ENCODE assay signal across 8 cellular contexts in the genomic region with DNA sequence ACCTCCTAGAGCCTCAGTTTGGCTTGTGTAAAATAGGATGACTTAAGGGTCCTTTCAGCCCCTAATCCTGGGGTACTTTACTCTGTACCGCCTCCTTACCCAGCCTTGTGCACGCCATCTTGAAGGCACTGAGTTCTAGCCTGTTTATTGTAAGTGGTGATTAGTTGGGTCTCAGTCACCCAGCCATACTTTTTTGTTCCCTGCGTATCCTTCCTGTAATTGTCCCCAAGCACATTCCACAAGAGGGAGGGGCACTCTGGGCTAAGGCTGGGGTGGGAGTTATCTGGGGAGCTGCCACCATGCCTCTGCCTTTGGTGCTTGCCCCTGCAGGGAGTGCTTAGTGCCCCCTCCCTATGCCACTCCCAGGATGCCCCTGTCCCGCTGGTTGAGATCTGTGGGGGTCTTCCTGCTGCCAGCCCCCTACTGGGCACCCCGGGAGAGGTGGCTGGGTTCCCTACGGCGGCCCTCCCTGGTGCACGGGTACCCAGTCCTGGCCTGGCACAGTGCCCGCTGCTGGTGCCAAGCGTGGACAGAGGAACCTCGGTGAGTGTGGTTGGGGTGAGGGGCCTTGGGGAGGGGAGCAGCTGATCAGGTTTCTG. TPM values are rescaled to one million over a fixed set of nuclear protein-coding genes. Genes with fewer than 3 reads are reported as not detected.
DNase-seq lines count a peak whose midpoint lies in the region; ATAC-seq and TF ChIP-seq lines count a peak whose summit lies in the region.

No MANE protein-coding gene starts in this region.

- H3K27me3 Mint-ChIP-seq in endothelial cell (ENCODE audit: unreplicated experiment) (peaks cover 32% of the 10 kb centered on the region), natural killer cell (ENCODE audit: low read depth in 2 of 2) (no peaks in the 10 kb centered on the region)

- TF ChIP-seq CTCF in endothelial cell (IDR thresholded peaks at IDR 0.05; ENCODE audit: unreplicated experiment), result peak; percentile 12
- no peak for TF ChIP-seq CTCF in natural killer cell (IDR thresholded peaks at IDR 0.05)

- H3K4me3 Mint-ChIP-seq in endothelial cell (ENCODE audit: unreplicated experiment) (peak overlapping the region; percentile 99), natural killer cell (peak overlapping the region; percentile 97)

- H3K36me3 Mint-ChIP-seq in endothelial cell (ENCODE audit: low read depth, unreplicated experiment) (peaks cover 29% of the 10 kb centered on the region), natural killer cell (no peaks in the 10 kb centered on the region)

- H3K9me3 Mint-ChIP-seq in endothelial cell (ENCODE audit: unreplicated experiment) (no peaks in the 10 kb centered on the region), natural killer cell (no peaks in the 10 kb centered on the region)

- no peak for ATAC-seq in natural killer cell
- ATAC-seq in HG02938 (IDR thresholded peaks at IDR 0.05; ENCODE audit: unreplicated experiment), result no peak
- ATAC-seq in HG02763 (IDR thresholded peaks at IDR 0.05; ENCODE audit: unreplicated experiment), result no peak

- DNase-seq in DMS53 (lab: John Stamatoyannopoulos, UW) (peak; percentile 48), DMS53 treated with DMSO at 0.1 percent for 48 hours (lab: John Stamatoyannopoulos, UW; ENCODE audit: unreplicated experiment) (no peak), RKO (ENCODE audit: low spot score) (peak; percentile 38), endothelial cell (ENCODE audit: low spot score) (peak; percentile 41), natural killer cell (no peak), NCI-H1694 treated with DMSO at 0.1 percent for 48 hours (lab: John Stamatoyannopoulos, UW) (no peak)

- intact Hi-C loops in natural killer cell (cut with micrococcal nuclease), result loop anchor here (2.0 kb wide), 1 partner anchor 31 kb away; no protein-coding TSS in a partner anchor

- H3K27ac Mint-ChIP-seq in endothelial cell (ENCODE audit: unreplicated experiment) (peak overlapping the region; percentile 100), natural killer cell (peak overlapping the region; percentile 97 to 98)

- peaks cover 45% of the 10 kb centered on the region for H3K4me1 Mint-ChIP-seq in endothelial cell (ENCODE audit: unreplicated experiment)
- peaks cover 20 to 28% of the 10 kb centered on the region in 2 donors for H3K4me1 Mint-ChIP-seq in natural killer cell

RNA-seq across cellular contexts. Expression of a gene that starts 0.9 kb away (rescaled TPM):
- total RNA-seq in endothelial cell (ENCODE audit: unreplicated experiment) (540 TPM), natural killer cell (100 to 1,000 TPM; 105 to 110 (median 105) TPM)

RNA-seq across cellular contexts. Expression of a gene that starts 8.3 kb away (rescaled TPM):
- total RNA-seq in endothelial cell (ENCODE audit: unreplicated experiment) (not detected), natural killer cell (under 1 TPM in 1 of 3 donors, not detected in 2; 0.12 TPM)

RNA-seq across cellular contexts. Expression of a gene that starts 11.2 kb away (rescaled TPM):
- total RNA-seq in endothelial cell (ENCODE audit: unreplicated experiment) (67.1 TPM), natural killer cell (10 to 100 TPM; 20.4 to 24.7 (median 21.5) TPM)

RNA-seq across cellular contexts. Expression of a gene that starts 32.3 kb away (rescaled TPM):
- total RNA-seq in endothelial cell (ENCODE audit: unreplicated experiment) (7.3 TPM), natural killer cell (1 to 10 TPM; 2.0 to 3.4 (median 2.6) TPM)

RNA-seq across cellular contexts. Expression of a gene that starts 36.2 kb away (rescaled TPM):
- total RNA-seq in endothelial cell (ENCODE audit: unreplicated experiment), result 62.8 TPM
- 10 to 100 TPM; 70.4 to 97.5 (median 84.4) TPM for total RNA-seq in natural killer cell

Comparison
In these comparisons a context has a peak if more than half of its experiments do, and no peak if none do; other contexts are left out.
1. DNase-seq: peak in DMS53 (single experiment), RKO (single experiment) and endothelial cell (single experiment); none in DMS53 treated with DMSO at 0.1 percent for 48 hours (single experiment), natural killer cell (single experiment) and NCI-H1694 treated with DMSO at 0.1 percent for 48 hours (single experiment).